ENCODE assay signal across 28 cellular contexts in genomic region chr2:25448808-25449207, GRCh38.
"Had no signal": no experiment of that assay in that cellular context is flagged by ENCODE, and none has a peak within 500 bp of the region (broad histone marks: within the 10 kb centered on the region; RNA-seq: fewer than 3 reads in every experiment).

No MANE protein-coding gene starts in this region.

- H3K27me3 Mint-ChIP-seq: naive B cell; progenitor cell of endocrine pancreas; stimulated activated naive B cell treated with anti-CD40 and anti-IgM and Interleukin-4, amounts not matched to agents 10 μg/mL and 1 μg/mL and 100 μg/mL, for 72 hours had no signal

- H3K27ac ChIP-seq: heart left ventricle, left lung, neural progenitor cell, neutrophil, right atrium auricular region, skin epidermis, testis, thyroid gland, transverse colon, upper lobe of right lung had no signal

- H3K4me3 Mint-ChIP-seq: mesothelial cell of epicardium; naive B cell; natural killer cell; nephron progenitor cell; neural progenitor cell; stimulated activated naive B cell treated with anti-CD40 and anti-IgM and Interleukin-4, amounts not matched to agents 10 μg/mL and 1 μg/mL and 100 μg/mL, for 72 hours had no signal

- DNase-seq: heart left ventricle; kidney glomerular epithelial cell; left cardiac atrium; left lung; mesendoderm; naive B cell; natural killer cell; nephron progenitor cell; occipital lobe; stimulated activated CD4-positive, alpha-beta T cell treated with anti-CD3 and anti-CD28 coated beads, Interleukin-12 subunit alpha, Interleukin-12 subunit beta, amount 100 ng/mL, for 4 hours; stimulated activated CD4-positive, alpha-beta T cell treated with anti-CD3 and anti-CD28 coated beads, Interleukin-15, amount 100 ng/mL, for 24 hours; stimulated activated CD4-positive, alpha-beta T cell treated with anti-CD3 and anti-CD28 coated beads, Interleukin-2, amount 100 ng/mL, for 24 hours; stimulated activated CD4-positive, alpha-beta T cell treated with anti-CD3 and anti-CD28 coated beads, Interleukin-4, amount 100 ng/mL, for 1 hour; stimulated activated naive B cell treated with anti-CD40 and anti-IgM and Interleukin-4, amounts not matched to agents 10 μg/mL and 1 μg/mL and 100 μg/mL, for 72 hours; stimulated activated naive CD8-positive, alpha-beta T cell treated with anti-CD3 and anti-CD28 coated beads, Interleukin-15, Interleukin-2, amounts not matched to agents 100 U/mL and 50 U/mL, for 24 hours; stomach; testis; thyroid gland; transverse colon; upper lobe of right lung had no signal

- H3K9ac ChIP-seq: neural progenitor cell had no signal

- H3K9me3 ChIP-seq: heart left ventricle, left lung, neutrophil, right atrium auricular region, stomach, testis, thyroid gland, transverse colon, upper lobe of right lung had no signal

- H3K27ac Mint-ChIP-seq: mesothelial cell of epicardium; natural killer cell; nephron progenitor cell; neural progenitor cell; progenitor cell of endocrine pancreas; stimulated activated naive B cell treated with anti-CD40 and anti-IgM and Interleukin-4, amounts not matched to agents 10 μg/mL and 1 μg/mL and 100 μg/mL, for 72 hours had no signal

- H3K4me1 Mint-ChIP-seq: natural killer cell, nephron progenitor cell, neural progenitor cell had no signal

- H3K36me3 ChIP-seq: left lung, neural progenitor cell, neutrophil, right atrium auricular region, thyroid gland, transverse colon, upper lobe of right lung had no signal

- H3K4me1 ChIP-seq: left lung, neural progenitor cell, right atrium auricular region, testis, upper lobe of right lung had no signal

- H3K4me2 ChIP-seq: neural progenitor cell had no signal

- H3K4me3 ChIP-seq: heart left ventricle, left lung, lung, neural progenitor cell, right atrium auricular region, skin epidermis, stomach, testis, thyroid gland, transverse colon, upper lobe of right lung had no signal

- H3K9me3 Mint-ChIP-seq: mesothelial cell of epicardium; naive B cell; natural killer cell; nephron progenitor cell; neural progenitor cell; stimulated activated naive B cell treated with anti-CD40 and anti-IgM and Interleukin-4, amounts not matched to agents 10 μg/mL and 1 μg/mL and 100 μg/mL, for 72 hours had no signal

- ATAC-seq: heart left ventricle; left cardiac atrium; left lung; natural killer cell; sciatic nerve; stimulated activated naive B cell treated with anti-CD40 and anti-IgM and Interleukin-4, amounts not matched to agents 10 μg/mL and 1 μg/mL and 100 μg/mL, for 72 hours; stimulated activated naive CD8-positive, alpha-beta T cell treated with anti-CD3 and anti-CD28 coated beads, Interleukin-15, Interleukin-2, amounts not matched to agents 100 U/mL and 50 U/mL, for 24 hours; upper lobe of right lung had no signal

- H2AFZ ChIP-seq: neural progenitor cell had no signal

- H3K27me3 ChIP-seq: heart left ventricle, left lung, neural progenitor cell, neutrophil, right atrium auricular region, stomach, testis, thyroid gland, transverse colon, upper lobe of right lung had no signal
